In the genomic region with DNA sequence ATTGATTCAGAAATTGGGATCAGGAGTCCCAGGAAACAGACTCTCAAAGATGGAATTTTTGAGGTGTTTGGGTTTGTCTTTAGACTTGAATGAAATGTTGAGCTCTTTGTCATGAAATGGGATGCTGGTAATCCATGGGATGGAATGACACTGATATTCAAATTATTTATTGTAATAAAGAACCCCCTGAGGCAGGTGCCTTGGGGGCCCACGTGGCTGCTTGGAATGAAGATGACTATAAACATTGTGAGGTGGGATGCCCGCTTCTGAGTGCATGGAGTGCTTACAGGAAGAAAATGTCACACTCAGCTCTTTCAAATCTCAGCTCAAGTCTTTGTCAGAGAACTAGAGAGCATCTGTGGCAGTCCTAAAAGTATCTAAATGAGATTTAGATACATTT, we compare ENCODE assay signal across 1 cellular context.
TF ChIP-seq lines count a peak whose summit lies in the region.

No MANE protein-coding gene starts in this region.

TF ChIP-seq in H1, 55 proteins besides CTCF, POLR2A, EP300 and RAD21:
- TF ChIP-seq SIX5 (IDR thresholded peaks at IDR 0.05; ENCODE audit: low read depth, low read length) (no peak), SRF (IDR thresholded peaks at IDR 0.05; ENCODE audit: low read depth, low read length) (no peak), USF2 (IDR thresholded peaks at IDR 0.05; ENCODE audit: low read length) (no peak), JUND (IDR thresholded peaks at IDR 0.05; ENCODE audit: low read length) (no peak), ASH2L (IDR thresholded peaks at IDR 0.05; ENCODE audit: low read length) (no peak), SAP30 (IDR thresholded peaks at IDR 0.05; ENCODE audit: insufficient read depth, insufficient replicate concordance, low read length) (no peak), CBX5 (IDR thresholded peaks at IDR 0.05; ENCODE audit: low read depth, low read length) (no peak), SP2 (IDR thresholded peaks at IDR 0.05; ENCODE audit: low read length) (no peak), TAF7 (optimal IDR thresholded peaks at IDR 0.05; ENCODE audit: borderline replicate concordance, low read depth, low read length) (no peak), TCF12 (IDR thresholded peaks at IDR 0.05; ENCODE audit: low read depth, low read length) (no peak), SIN3A (conservative IDR thresholded peaks at IDR 0.05 in 1 of 2, IDR thresholded peaks at IDR 0.05 in 1 of 2; ENCODE audit: low read depth in 1 of 2, low read length in 2 of 2) (no peak), ATF3 (IDR thresholded peaks at IDR 0.05; ENCODE audit: insufficient read depth, low read depth, low read length) (no peak), SP4 (IDR thresholded peaks at IDR 0.05; ENCODE audit: low read length) (no peak), SIRT6 (IDR thresholded peaks at IDR 0.05; ENCODE audit: low read length) (no peak), ZNF274 (IDR thresholded peaks at IDR 0.05; ENCODE audit: borderline replicate concordance, extremely low read depth, low read length) (no peak)
- TF ChIP-seq, protein P1, sequence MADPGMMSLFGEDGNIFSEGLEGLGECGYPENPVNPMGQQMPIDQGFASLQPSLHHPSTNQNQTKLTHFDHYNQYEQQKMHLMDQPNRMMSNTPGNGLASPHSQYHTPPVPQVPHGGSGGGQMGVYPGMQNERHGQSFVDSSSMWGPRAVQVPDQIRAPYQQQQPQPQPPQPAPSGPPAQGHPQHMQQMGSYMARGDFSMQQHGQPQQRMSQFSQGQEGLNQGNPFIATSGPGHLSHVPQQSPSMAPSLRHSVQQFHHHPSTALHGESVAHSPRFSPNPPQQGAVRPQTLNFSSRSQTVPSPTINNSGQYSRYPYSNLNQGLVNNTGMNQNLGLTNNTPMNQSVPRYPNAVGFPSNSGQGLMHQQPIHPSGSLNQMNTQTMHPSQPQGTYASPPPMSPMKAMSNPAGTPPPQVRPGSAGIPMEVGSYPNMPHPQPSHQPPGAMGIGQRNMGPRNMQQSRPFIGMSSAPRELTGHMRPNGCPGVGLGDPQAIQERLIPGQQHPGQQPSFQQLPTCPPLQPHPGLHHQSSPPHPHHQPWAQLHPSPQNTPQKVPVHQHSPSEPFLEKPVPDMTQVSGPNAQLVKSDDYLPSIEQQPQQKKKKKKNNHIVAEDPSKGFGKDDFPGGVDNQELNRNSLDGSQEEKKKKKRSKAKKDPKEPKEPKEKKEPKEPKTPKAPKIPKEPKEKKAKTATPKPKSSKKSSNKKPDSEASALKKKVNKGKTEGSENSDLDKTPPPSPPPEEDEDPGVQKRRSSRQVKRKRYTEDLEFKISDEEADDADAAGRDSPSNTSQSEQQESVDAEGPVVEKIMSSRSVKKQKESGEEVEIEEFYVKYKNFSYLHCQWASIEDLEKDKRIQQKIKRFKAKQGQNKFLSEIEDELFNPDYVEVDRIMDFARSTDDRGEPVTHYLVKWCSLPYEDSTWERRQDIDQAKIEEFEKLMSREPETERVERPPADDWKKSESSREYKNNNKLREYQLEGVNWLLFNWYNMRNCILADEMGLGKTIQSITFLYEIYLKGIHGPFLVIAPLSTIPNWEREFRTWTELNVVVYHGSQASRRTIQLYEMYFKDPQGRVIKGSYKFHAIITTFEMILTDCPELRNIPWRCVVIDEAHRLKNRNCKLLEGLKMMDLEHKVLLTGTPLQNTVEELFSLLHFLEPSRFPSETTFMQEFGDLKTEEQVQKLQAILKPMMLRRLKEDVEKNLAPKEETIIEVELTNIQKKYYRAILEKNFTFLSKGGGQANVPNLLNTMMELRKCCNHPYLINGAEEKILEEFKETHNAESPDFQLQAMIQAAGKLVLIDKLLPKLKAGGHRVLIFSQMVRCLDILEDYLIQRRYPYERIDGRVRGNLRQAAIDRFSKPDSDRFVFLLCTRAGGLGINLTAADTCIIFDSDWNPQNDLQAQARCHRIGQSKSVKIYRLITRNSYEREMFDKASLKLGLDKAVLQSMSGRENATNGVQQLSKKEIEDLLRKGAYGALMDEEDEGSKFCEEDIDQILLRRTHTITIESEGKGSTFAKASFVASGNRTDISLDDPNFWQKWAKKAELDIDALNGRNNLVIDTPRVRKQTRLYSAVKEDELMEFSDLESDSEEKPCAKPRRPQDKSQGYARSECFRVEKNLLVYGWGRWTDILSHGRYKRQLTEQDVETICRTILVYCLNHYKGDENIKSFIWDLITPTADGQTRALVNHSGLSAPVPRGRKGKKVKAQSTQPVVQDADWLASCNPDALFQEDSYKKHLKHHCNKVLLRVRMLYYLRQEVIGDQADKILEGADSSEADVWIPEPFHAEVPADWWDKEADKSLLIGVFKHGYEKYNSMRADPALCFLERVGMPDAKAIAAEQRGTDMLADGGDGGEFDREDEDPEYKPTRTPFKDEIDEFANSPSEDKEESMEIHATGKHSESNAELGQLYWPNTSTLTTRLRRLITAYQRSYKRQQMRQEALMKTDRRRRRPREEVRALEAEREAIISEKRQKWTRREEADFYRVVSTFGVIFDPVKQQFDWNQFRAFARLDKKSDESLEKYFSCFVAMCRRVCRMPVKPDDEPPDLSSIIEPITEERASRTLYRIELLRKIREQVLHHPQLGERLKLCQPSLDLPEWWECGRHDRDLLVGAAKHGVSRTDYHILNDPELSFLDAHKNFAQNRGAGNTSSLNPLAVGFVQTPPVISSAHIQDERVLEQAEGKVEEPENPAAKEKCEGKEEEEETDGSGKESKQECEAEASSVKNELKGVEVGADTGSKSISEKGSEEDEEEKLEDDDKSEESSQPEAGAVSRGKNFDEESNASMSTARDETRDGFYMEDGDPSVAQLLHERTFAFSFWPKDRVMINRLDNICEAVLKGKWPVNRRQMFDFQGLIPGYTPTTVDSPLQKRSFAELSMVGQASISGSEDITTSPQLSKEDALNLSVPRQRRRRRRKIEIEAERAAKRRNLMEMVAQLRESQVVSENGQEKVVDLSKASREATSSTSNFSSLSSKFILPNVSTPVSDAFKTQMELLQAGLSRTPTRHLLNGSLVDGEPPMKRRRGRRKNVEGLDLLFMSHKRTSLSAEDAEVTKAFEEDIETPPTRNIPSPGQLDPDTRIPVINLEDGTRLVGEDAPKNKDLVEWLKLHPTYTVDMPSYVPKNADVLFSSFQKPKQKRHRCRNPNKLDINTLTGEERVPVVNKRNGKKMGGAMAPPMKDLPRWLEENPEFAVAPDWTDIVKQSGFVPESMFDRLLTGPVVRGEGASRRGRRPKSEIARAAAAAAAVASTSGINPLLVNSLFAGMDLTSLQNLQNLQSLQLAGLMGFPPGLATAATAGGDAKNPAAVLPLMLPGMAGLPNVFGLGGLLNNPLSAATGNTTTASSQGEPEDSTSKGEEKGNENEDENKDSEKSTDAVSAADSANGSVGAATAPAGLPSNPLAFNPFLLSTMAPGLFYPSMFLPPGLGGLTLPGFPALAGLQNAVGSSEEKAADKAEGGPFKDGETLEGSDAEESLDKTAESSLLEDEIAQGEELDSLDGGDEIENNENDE (IDR thresholded peaks at IDR 0.05; ENCODE audit: insufficient replicate concordance, low read length): no peak
